ENCODE assay signal across 14 cellular contexts in the genomic region with DNA sequence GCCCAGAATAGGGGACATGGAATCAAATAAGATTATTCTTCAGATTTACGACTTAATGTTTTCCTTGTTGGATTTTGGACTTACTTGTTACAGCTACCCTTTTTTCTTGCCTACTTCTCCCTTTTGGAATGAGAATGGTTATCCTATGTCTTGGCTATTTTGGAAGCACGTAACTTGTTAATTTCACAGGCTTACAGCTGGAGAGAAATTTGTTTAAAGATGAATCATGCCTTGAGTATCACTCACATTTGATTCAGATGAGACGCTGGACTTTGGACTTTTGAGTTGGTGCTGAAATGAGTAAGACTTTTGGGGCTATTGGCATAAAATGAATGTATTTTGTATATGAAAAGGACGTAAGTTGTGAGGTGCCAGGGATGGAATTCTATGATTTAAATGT.
"Had no signal": no experiment of that assay in that cellular context is flagged by ENCODE, and none has a peak within 500 bp of the region (broad histone marks: within the 10 kb centered on the region; RNA-seq: fewer than 3 reads in every experiment).

No MANE protein-coding gene starts in this region.

- DNase-seq: activated B cell treated with CpG ODN at 0.5 μM for 24 hours; activated CD4-positive, alpha-beta T cell treated with anti-CD3 and anti-CD28 coated beads for 48 hours; activated CD8-positive, alpha-beta memory T cell treated with anti-CD3 and anti-CD28 coated beads, Interleukin-2, amount 50 U/mL, for 4 hours; activated CD8-positive, alpha-beta T cell treated with anti-CD3 and anti-CD28 coated beads, Interleukin-2, amount 10 ng/mL, durations not matched to agents 7 days and 5 days; activated gamma-delta T cell; activated T-cell treated with anti-CD3 and anti-CD28 coated beads, Interleukin-2, amount 50 U/mL, for 48 hours; amniotic stem cell; caudate nucleus; colonic mucosa; hippocampal formation; left ventricle myocardium superior; naive thymus-derived CD8-positive, alpha-beta T cell; stimulated activated CD4-positive, alpha-beta T cell treated with anti-CD3 and anti-CD28 coated beads, Interleukin-2, amount 100 ng/mL, for 48 hours had no signal

- ATAC-seq: activated CD8-positive, alpha-beta T cell treated with anti-CD3 and anti-CD28 coated beads, Interleukin-2, amount 10 ng/mL, durations not matched to agents 7 days and 5 days; activated naive CD4-positive, alpha-beta T cell treated with anti-CD3 and anti-CD28 coated beads, Interleukin-2, amount 50 U/mL, for 72 hours; left ventricle myocardium superior; naive thymus-derived CD8-positive, alpha-beta T cell had no signal
